In the genomic region with DNA sequence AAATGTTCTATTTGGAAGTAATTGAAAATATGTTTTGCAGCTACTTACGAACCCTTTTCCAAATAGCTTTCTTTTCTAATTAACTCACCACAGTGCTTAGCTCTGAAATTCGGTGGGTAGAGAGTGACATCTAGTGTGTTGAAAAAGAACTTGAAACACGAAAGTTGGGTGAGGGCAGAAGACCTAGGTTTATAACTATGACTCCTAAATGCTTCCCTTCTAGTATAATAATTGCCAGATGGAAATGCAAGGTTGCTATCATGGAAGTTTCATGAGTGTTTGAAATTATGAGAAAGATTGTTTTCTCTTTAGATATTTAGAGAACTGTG, we compare ENCODE assay signal across 8 cellular contexts.
A peak's percentile ranks its signal among the peaks of the same experiment; 100 is the strongest.
DNase-seq lines count a peak whose midpoint lies in the region; ATAC-seq, FAIRE-seq and TF ChIP-seq lines count a peak whose summit lies in the region.

No MANE protein-coding gene starts in this region.

- BruUV-seq in Panc1 (replicated peaks; lab: Mats Ljungman, UMichigan): no TSS peak

- H3K4me1 ChIP-seq in Panc1 (ENCODE audit: control insufficient read depth, insufficient read depth, low read length) (no peaks in the 10 kb centered on the region; the same call in 1 of the 2 replicates), osteoblast (ENCODE audit: insufficient read depth, low read length) (peaks cover 13% of the 10 kb centered on the region)

- ATAC-seq in GM18519 (IDR thresholded peaks at IDR 0.05; ENCODE audit: low FRiP score, unreplicated experiment): peak; percentile 73
- ATAC-seq in Panc1: peak; percentile 88
- ATAC-seq in HG02840 (IDR thresholded peaks at IDR 0.05; ENCODE audit: low FRiP score, unreplicated experiment): no peak

- peak overlapping the region; percentile 68 for H3K4me2 ChIP-seq in osteoblast (ENCODE audit: insufficient read depth, low read length)

- H3K9me3 ChIP-seq in Panc1 (ENCODE audit: control insufficient read depth, insufficient read depth, low read depth, low read length): no peaks in the 10 kb centered on the region
- H3K9me3 ChIP-seq in osteoblast (ENCODE audit: low read depth, low read length): no peaks in the 10 kb centered on the region

- TF ChIP-seq CTCF in Panc1 (IDR thresholded peaks at IDR 0.05) (peak; percentile 58; the same call in 1 of the 2 replicates), fibroblast of mammary gland (conservative IDR thresholded peaks at IDR 0.05; ENCODE audit: control insufficient read depth, insufficient read depth, low read depth, low read length) (peak; percentile 49), osteoblast (IDR thresholded peaks at IDR 0.05; ENCODE audit: extremely low read depth, low read depth, low read length) (peak; percentile 65)

- no peaks in the 10 kb centered on the region for H3K79me2 ChIP-seq in osteoblast (ENCODE audit: insufficient read depth, low read length)

- CTCF ChIA-PET in Panc1 (lab: Charles Lee): no interaction called here

- H3K27me3 ChIP-seq in Panc1 (ENCODE audit: control insufficient read depth, insufficient read depth, low read length) (no peaks in the 10 kb centered on the region), osteoblast (ENCODE audit: insufficient read depth, low read length) (no peaks in the 10 kb centered on the region)

- DNase-seq in AG08396 (ENCODE audit: low spot score) (peak; percentile 20), HTR-8/SVneo (ENCODE audit: insufficient read length, low spot score) (peak; percentile 54), Panc1 (ENCODE audit: low read depth, low spot score) (peak; percentile 32), fibroblast of mammary gland (ENCODE audit: low read depth) (peak; percentile 63), osteoblast (ENCODE audit: insufficient read length, low spot score, missing footprints) (peak; percentile 84)
- DNase-seq in activated CD8-positive, alpha-beta memory T cell treated with anti-CD3 and anti-CD28 coated beads, Interleukin-2, amount 50 U/mL, for 4 hours: no peak

- H3K27ac ChIP-seq in Panc1 (ENCODE audit: low read length): peak overlapping the region; percentile 23; the same call in 1 of the 2 replicates
- no peak overlapping the region for H3K27ac ChIP-seq in osteoblast (ENCODE audit: low read depth, low read length)

- in situ Hi-C loops in Panc1 (cut with HindIII; ENCODE audit: low pct_unique_long_range_greater_than_20kb, low sequenced_read_pairs): no loop called here

- intact Hi-C loops in Panc1 (cut with micrococcal nuclease; ENCODE audit: unreplicated experiment): no loop called here

- POLR2A ChIA-PET in Panc1 (lab: Charles Lee): no interaction called here

- H3K36me3 ChIP-seq in Panc1 (ENCODE audit: control insufficient read depth, insufficient read depth, low read length) (no peaks in the 10 kb centered on the region), osteoblast (ENCODE audit: insufficient read depth, low read length) (no peaks in the 10 kb centered on the region)

- no peak overlapping the region for H2AFZ ChIP-seq in osteoblast (ENCODE audit: low read length)

- no peaks in the 10 kb centered on the region for H4K20me1 ChIP-seq in osteoblast (ENCODE audit: insufficient read depth, low read length)

- no peak overlapping the region for H3K4me3 ChIP-seq in Panc1 (ENCODE audit: low read depth in 2 of 2, low read length in 2 of 2)
- H3K4me3 ChIP-seq in fibroblast of mammary gland (ENCODE audit: control insufficient read depth, low read depth, low read length): no peak overlapping the region
- H3K4me3 ChIP-seq in osteoblast (ENCODE audit: insufficient read depth, low read length): peak overlapping the region; percentile 21

- FAIRE-seq in HTR-8/SVneo (lab: Jason Lieb, UNC): no peak
